Comparison of ENCODE assay signal across 30 cellular contexts in the genomic region with DNA sequence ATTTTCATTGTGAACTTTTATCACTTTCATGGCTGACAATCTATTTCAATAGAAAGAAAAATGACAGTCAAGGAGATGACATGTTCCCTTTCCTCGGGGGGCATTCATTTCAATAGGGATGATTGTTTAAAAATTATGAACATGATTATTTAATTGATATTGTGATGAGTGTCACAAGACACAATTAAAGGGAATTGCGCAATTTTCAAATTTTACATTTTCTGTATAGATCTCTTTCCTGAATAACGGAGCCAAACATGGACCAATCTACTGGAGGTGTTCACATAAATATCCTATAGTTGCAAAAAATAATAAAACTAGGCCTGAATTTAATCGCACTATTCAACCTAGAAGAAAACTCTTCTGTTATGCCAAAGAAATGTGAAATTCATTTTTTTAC.
"Had no signal": no experiment of that assay in that cellular context is flagged by ENCODE, and none has a peak within 500 bp of the region (broad histone marks: within the 10 kb centered on the region; RNA-seq: fewer than 3 reads in every experiment).

No MANE protein-coding gene starts in this region.

- DNase-seq: natural killer cell; occipital lobe; ovary; posterior cingulate gyrus; psoas muscle; right cardiac atrium; spleen; stimulated activated CD4-positive, alpha-beta T cell treated with anti-CD3 and anti-CD28 coated beads, Interleukin-12 subunit alpha, Interleukin-12 subunit beta, amount 100 ng/mL, for 4 hours; stimulated activated CD4-positive, alpha-beta T cell treated with anti-CD3 and anti-CD28 coated beads, Interleukin-1b, Interleukin-23, amount 100 ng/mL, for 48 hours; stimulated activated CD4-positive, alpha-beta T cell treated with anti-CD3 and anti-CD28 coated beads, Interleukin-4, amount 100 ng/mL, for 1 hour; stimulated activated CD4-positive, alpha-beta T cell treated with anti-CD3 and anti-CD28 coated beads, Interleukin-4, amount 100 ng/mL, for 4 hours; stimulated activated CD8-positive, alpha-beta memory T cell treated with anti-CD3 and anti-CD28 coated beads, Interleukin-4, amount 100 ng/mL, for 48 hours; stimulated activated naive CD4-positive, alpha-beta T cell; stimulated activated naive CD8-positive, alpha-beta T cell treated with anti-CD3 and anti-CD28 coated beads, Interleukin-15, amount 100 ng/mL, for 72 hours; stimulated activated naive CD8-positive, alpha-beta T cell treated with anti-CD3 and anti-CD28 coated beads, Interleukin-15, Interleukin-2, amounts not matched to agents 100 U/mL and 50 U/mL, for 24 hours; substantia nigra; thyroid gland; trophoblast cell; upper lobe of left lung had no signal

- FAIRE-seq: urothelium cell line had no signal

- H3K36me3 ChIP-seq: neural progenitor cell, ovary, spleen, suprapubic skin, thoracic aorta, thyroid gland, tibial nerve, upper lobe of left lung, vagina had no signal

- H3K4me1 ChIP-seq: neural progenitor cell, parathyroid adenoma, psoas muscle, spleen, suprapubic skin, thyroid gland, tibial nerve, upper lobe of left lung, vagina had no signal

- H3K4me2 ChIP-seq: neural progenitor cell, smooth muscle cell had no signal

- H2AFZ ChIP-seq: neural progenitor cell, parathyroid adenoma had no signal

- H3K9ac ChIP-seq: neural progenitor cell, parathyroid adenoma had no signal

- ATAC-seq: natural killer cell; psoas muscle; right cardiac atrium; sciatic nerve; stimulated activated memory B cell treated with anti-CD40 and anti-IgM and Interleukin-4, amounts not matched to agents 10 μg/mL and 1 μg/mL and 100 μg/mL, for 72 hours; stimulated activated naive CD8-positive, alpha-beta T cell treated with anti-CD3 and anti-CD28 coated beads, Interleukin-15, amount 100 ng/mL, for 72 hours; stimulated activated naive CD8-positive, alpha-beta T cell treated with anti-CD3 and anti-CD28 coated beads, Interleukin-15, Interleukin-2, amounts not matched to agents 100 U/mL and 50 U/mL, for 24 hours had no signal

- H3K9me3 ChIP-seq: ovary, psoas muscle, suprapubic skin, thoracic aorta, thyroid gland, tibial nerve, upper lobe of left lung, vagina had no signal

- H3K79me2 ChIP-seq: parathyroid adenoma had no signal

- H3K4me3 ChIP-seq: neural progenitor cell, ovary, psoas muscle, skin epidermis, smooth muscle cell, spleen, suprapubic skin, thoracic aorta, thyroid gland, tibial nerve, upper lobe of left lung, vagina had no signal

- H3K27me3 ChIP-seq: neural progenitor cell, ovary, spleen, suprapubic skin, thyroid gland, tibial nerve, upper lobe of left lung, vagina had no signal

- H3K27ac ChIP-seq: neural progenitor cell, ovary, parathyroid adenoma, psoas muscle, skin epidermis, spleen, suprapubic skin, thoracic aorta, thyroid gland, tibial nerve, upper lobe of left lung, vagina had no signal
